ENCODE assay signal across 13 cellular contexts in the genomic region with DNA sequence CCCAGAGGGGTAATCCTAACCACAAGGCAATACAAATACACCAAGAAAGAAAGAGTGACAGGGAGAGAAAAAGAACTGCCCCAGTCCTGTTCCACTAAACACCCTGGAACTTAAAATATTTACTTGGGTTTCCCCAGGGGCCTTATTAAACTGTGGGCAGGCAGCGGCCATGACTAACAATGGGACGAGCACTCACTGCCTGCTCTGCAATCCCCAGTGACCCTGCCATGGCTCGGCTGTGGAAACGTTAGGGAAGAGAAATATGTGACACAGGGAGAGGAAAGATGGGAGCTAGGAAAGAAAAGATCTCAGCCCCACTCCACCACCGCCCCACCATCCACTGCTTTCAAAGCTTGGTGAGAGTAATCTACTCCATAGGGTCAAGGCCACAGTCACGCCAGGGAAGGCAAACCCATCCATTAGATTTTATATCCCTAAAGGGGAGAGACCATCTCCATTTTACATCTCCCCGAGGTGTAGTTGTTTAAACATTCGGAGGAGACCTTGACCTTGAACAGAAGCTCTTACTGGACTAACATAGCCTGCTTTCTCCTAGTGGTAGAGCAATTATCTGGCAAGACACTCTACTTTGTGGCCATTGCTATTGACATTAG.
DNase-seq lines count a peak whose midpoint lies in the region; TF ChIP-seq lines count a peak whose summit lies in the region.
"Had no signal": no experiment of that assay in that cellular context is flagged by ENCODE, and none has a peak within 500 bp of the region (broad histone marks: within the 10 kb centered on the region; RNA-seq: fewer than 3 reads in every experiment).

No MANE protein-coding gene starts in this region.

- H3K4me3 ChIP-seq in HEK293 (ENCODE audit: low read depth, low read length), result no peak overlapping the region
- H3K4me3 ChIP-seq: right atrium auricular region had no signal

- CTCF ChIA-PET in HEK293 (lab: Yijun Ruan, JAX), result interaction anchor here (0.7 to 1.1 kb wide), 2 partner anchors 10 to 72 kb away, joined by 3 to 4 read pairs; no protein-coding TSS in a partner anchor

- peak overlapping the region; percentile 76 for H3K27ac ChIP-seq in HEK293 (ENCODE audit: extremely low read depth, low read depth, low read length)

- no peaks in the 10 kb centered on the region for H3K36me3 ChIP-seq in HEK293 (ENCODE audit: control insufficient read depth in 2 of 2, insufficient read depth in 1 of 2, low read length in 2 of 2)
- H3K36me3 ChIP-seq: right atrium auricular region had no signal

- TF ChIP-seq CTCF in HEK293 (tag by site-specific recombination; IDR thresholded peaks at IDR 0.05), result no peak

- DNase-seq in AG20443 (ENCODE audit: low spot score) (peak; percentile 41), RPMI7951 (ENCODE audit: low read depth) (peak; percentile 69), hepatic stellate cell (ENCODE audit: low spot score) (peak; percentile 24), GF-D8 (lab: John Stamatoyannopoulos, UW) (no peak), AG08396 (ENCODE audit: low spot score) (no peak), retina (no peak), mesenteric fat pad (ENCODE audit: low spot score) (no peak)
- DNase-seq: activated CD4-positive, alpha-beta memory T cell treated with anti-CD3 and anti-CD28 coated beads, Interleukin-2, amount 10 ng/mL, durations not matched to agents 7 days and 5 days; CD8-positive, alpha-beta memory T cell; NCI-H1105 treated with DMSO at 0.1 percent for 48 hours; T-helper 17 cell had no signal

- H3K4me1 ChIP-seq in HEK293 (ENCODE audit: control insufficient read depth, insufficient read depth, low read length), result peaks cover 23% of the 10 kb centered on the region
- H3K4me1 ChIP-seq: right atrium auricular region had no signal

- POLR2A ChIA-PET in HEK293 (lab: Yijun Ruan, JAX), result no interaction called here

- no peaks in the 10 kb centered on the region for H3K9me3 ChIP-seq in HEK293 (ENCODE audit: control insufficient read depth, insufficient read depth, low read depth, low read length)
- H3K9me3 ChIP-seq: right atrium auricular region had no signal

TF ChIP-seq in HEK293, 187 proteins besides CTCF, POLR2A, EP300 and RAD21 (continues in another document):
- TF ChIP-seq RBAK (tag by site-specific recombination; IDR thresholded peaks at IDR 0.05), result no peak
- TF ChIP-seq, protein P1, sequence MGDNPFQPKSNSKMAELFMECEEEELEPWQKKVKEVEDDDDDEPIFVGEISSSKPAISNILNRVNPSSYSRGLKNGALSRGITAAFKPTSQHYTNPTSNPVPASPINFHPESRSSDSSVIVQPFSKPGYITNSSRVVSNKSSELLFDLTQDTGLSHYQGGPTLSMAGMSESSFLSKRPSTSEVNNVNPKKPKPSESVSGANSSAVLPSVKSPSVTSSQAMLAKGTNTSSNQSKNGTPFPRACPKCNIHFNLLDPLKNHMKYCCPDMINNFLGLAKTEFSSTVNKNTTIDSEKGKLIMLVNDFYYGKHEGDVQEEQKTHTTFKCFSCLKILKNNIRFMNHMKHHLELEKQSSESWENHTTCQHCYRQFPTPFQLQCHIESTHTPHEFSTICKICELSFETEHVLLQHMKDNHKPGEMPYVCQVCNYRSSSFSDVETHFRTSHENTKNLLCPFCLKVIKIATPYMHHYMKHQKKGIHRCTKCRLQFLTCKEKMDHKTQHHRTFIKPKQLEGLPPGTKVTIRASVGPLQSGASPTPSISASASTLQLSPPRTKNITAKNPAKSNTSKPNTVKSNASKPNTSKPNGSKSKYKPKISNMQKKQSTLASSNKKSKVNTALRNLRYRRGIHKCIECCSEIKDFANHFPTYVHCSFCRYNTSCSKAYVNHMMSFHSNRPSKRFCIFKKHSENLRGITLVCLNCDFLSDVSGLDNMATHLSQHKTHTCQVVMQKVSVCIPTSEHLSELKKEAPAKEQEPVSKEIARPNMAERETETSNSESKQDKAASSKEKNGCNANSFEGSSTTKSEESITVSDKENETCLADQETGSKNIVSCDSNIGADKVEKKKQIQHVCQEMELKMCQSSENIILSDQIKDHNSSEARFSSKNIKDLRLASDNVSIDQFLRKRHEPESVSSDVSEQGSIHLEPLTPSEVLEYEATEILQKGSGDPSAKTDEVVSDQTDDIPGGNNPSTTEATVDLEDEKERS (tag by site-specific recombination; IDR thresholded peaks at IDR 0.05), result no peak
- no peak for TF ChIP-seq ZNF658 (tag by site-specific recombination; IDR thresholded peaks at IDR 0.05)
- no peak for TF ChIP-seq KLF8 (tag by site-specific recombination; IDR thresholded peaks at IDR 0.05)
- no peak for TF ChIP-seq ZNF174 (tag by site-specific recombination; IDR thresholded peaks at IDR 0.05)
- TF ChIP-seq ZNF704 (tag by site-specific recombination; IDR thresholded peaks at IDR 0.05), result no peak
- no peak for TF ChIP-seq ZNF140 (tag by site-specific recombination; IDR thresholded peaks at IDR 0.05)
- no peak for TF ChIP-seq ZBTB1 (tag by site-specific recombination; IDR thresholded peaks at IDR 0.05)
- TF ChIP-seq ZNF660 (tag by site-specific recombination; IDR thresholded peaks at IDR 0.05), result peak; percentile 62; the same call in 1 of the 2 replicates
- TF ChIP-seq WT1 (tag by site-specific recombination; IDR thresholded peaks at IDR 0.05), result no peak
- peak; percentile 88 for TF ChIP-seq ZNF561 (tag by site-specific recombination; IDR thresholded peaks at IDR 0.05; ENCODE audit: borderline replicate concordance)
- TF ChIP-seq ZFHX2 (tag by site-specific recombination; conservative IDR thresholded peaks at IDR 0.05), result no peak
- peak; percentile 97 for TF ChIP-seq ZSCAN30 (tag by site-specific recombination; IDR thresholded peaks at IDR 0.05)
- TF ChIP-seq ZSCAN18 (tag by site-specific recombination; IDR thresholded peaks at IDR 0.05), result no peak
- no peak for TF ChIP-seq ZNF133 (tag by site-specific recombination; IDR thresholded peaks at IDR 0.05)
- TF ChIP-seq ZNF626 (tag by site-specific recombination; IDR thresholded peaks at IDR 0.05), result no peak
- no peak for TF ChIP-seq ZNF830 (tag by site-specific recombination; IDR thresholded peaks at IDR 0.05; ENCODE audit: low read depth)
- TF ChIP-seq ZBTB17 (tag by site-specific recombination; IDR thresholded peaks at IDR 0.05), result peak; percentile 99
- no peak for TF ChIP-seq ZFP37 (tag by site-specific recombination; IDR thresholded peaks at IDR 0.05)
- TF ChIP-seq ZNF645 (tag by site-specific recombination; IDR thresholded peaks at IDR 0.05), result no peak
- 0 out of 2 replicates have a peak, but pooled peaks have one; percentile 31 for TF ChIP-seq ZNF423 (tag by site-specific recombination; IDR thresholded peaks at IDR 0.05)
- TF ChIP-seq BCL6B (tag by site-specific recombination; IDR thresholded peaks at IDR 0.05), result no peak
- no peak for TF ChIP-seq ZNF214 (tag by site-specific recombination; IDR thresholded peaks at IDR 0.05; ENCODE audit: borderline replicate concordance)
- no peak for TF ChIP-seq ZNF596 (tag by site-specific recombination; IDR thresholded peaks at IDR 0.05)
- TF ChIP-seq ZNF623 (tag by site-specific recombination; IDR thresholded peaks at IDR 0.05), result no peak
- TF ChIP-seq ZNF157 (tag by site-specific recombination; IDR thresholded peaks at IDR 0.05), result no peak
- TF ChIP-seq MZF1 (tag by site-specific recombination; IDR thresholded peaks at IDR 0.05; ENCODE audit: borderline replicate concordance), result peak; percentile 98
- TF ChIP-seq IKZF3 (tag by site-specific recombination; IDR thresholded peaks at IDR 0.05), result peak; percentile 64
- TF ChIP-seq ZFP69B (tag by site-specific recombination; IDR thresholded peaks at IDR 0.05), result no peak
- TF ChIP-seq GLI4 (tag by site-specific recombination; IDR thresholded peaks at IDR 0.05), result no peak

Comparison
In these comparisons a context has a peak if more than half of its experiments do, and no peak if none do; other contexts are left out.
1. DNase-seq: peak in AG20443 (single experiment), RPMI7951 (single experiment) and hepatic stellate cell (single experiment); none in GF-D8 (single experiment), AG08396 (single experiment), retina (single experiment) and mesenteric fat pad (single experiment).